Comparison of ENCODE assay signal across 9 cellular contexts in the genomic region with DNA sequence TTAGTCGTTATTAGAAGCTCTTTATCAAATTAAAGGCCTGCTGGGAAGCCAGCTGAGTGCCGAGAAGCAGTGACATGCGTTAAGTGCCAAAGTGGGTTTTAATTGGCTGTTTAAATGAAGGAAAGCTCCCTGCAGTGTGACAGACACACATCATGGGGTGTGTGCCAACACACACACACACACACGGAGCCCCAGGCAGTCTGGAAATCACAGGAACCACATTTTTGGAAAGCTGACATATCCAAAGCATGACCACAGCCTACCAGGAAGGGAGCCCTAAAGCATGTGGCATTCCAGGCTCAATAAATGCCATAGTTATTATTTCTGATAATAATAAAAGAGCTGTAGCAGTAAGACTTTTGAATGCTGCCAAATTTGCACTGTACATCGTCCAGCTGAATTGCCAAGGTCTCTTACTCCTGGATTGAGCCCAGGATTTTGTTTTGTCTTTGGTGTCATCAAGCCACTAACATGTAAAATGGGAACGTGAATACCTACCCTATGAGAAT.
DNase-seq lines count a peak whose midpoint lies in the region; ATAC-seq and TF ChIP-seq lines count a peak whose summit lies in the region.
"Had no signal": no experiment of that assay in that cellular context is flagged by ENCODE, and none has a peak within 500 bp of the region (broad histone marks: within the 10 kb centered on the region; RNA-seq: fewer than 3 reads in every experiment).

No MANE protein-coding gene starts in this region.

- H3K36me3 ChIP-seq in lung (ENCODE audit: control insufficient read depth in 2 of 2, insufficient read depth in 2 of 2, low read length in 2 of 2) (no peaks in the 10 kb centered on the region), urinary bladder (ENCODE audit: insufficient read depth) (no peaks in the 10 kb centered on the region)

- H3K36me3 Mint-ChIP-seq in MCF 10A (ENCODE audit: insufficient read depth, unreplicated experiment) = peaks cover 7% of the 10 kb centered on the region

- DNase-seq in NCI-H2196 (lab: John Stamatoyannopoulos, UW; ENCODE audit: unreplicated experiment) (peak; percentile 21), NCI-H2196 treated with DMSO at 0.1 percent for 48 hours (lab: John Stamatoyannopoulos, UW; ENCODE audit: unreplicated experiment) (no peak), MCF 10A (ENCODE audit: unreplicated experiment) (peak; percentile 76), lung (ENCODE audit: low spot score) (peak; percentile 26), amygdala (lab: John Stamatoyannopoulos, UW) (no peak)
- DNase-seq: activated naive CD4-positive, alpha-beta T cell treated with Interleukin-2 at 50 U/mL for 16 hours had no signal

- H3K4me1 Mint-ChIP-seq in MCF 10A (ENCODE audit: insufficient read depth, unreplicated experiment) = peaks cover 56% of the 10 kb centered on the region

- CTCF ChIA-PET in MCF 10A (lab: Yijun Ruan, JAX) = interaction anchor here (0.5 to 1.2 kb wide), 7 partner anchors 17 to 257 kb away, joined by 3 to 4 read pairs (median 3); no protein-coding TSS in a partner anchor

- H3K9me3 ChIP-seq in lung (ENCODE audit: control insufficient read depth in 2 of 2, insufficient read depth in 1 of 2, low read length in 1 of 2) = peaks cover 0 to 6% of the 10 kb centered on the region in 2 donors

- intact Hi-C loops in MCF 10A (cut with micrococcal nuclease) = loop anchor here (10.0 kb wide), 1 partner anchor 71 kb away; no protein-coding TSS in a partner anchor

- no peaks in the 10 kb centered on the region for H3K27me3 Mint-ChIP-seq in MCF 10A (ENCODE audit: insufficient read depth, unreplicated experiment)

- no peak for ATAC-seq in lung (ENCODE audit: insufficient read depth, low FRiP score)
- ATAC-seq in GM21529 (IDR thresholded peaks at IDR 0.05; ENCODE audit: unreplicated experiment) = no peak
- ATAC-seq in GM18498 (IDR thresholded peaks at IDR 0.05; ENCODE audit: unreplicated experiment) = no peak

- 65 to 78% methylated on average over 6 of the region's 6 CpGs for WGBS in lung, 2 donors
- WGBS in urinary bladder = 31% methylated on average over 6 of the region's 6 CpGs

- H3K4me3 ChIP-seq in lung (no peak overlapping the region), urinary bladder (ENCODE audit: low read depth, low read length) (no peak overlapping the region)

- POLR2A ChIA-PET in MCF 10A (lab: Yijun Ruan, JAX) = interaction anchor here (0.7 to 3.0 kb wide), 11 partner anchors 8 to 895 kb away, joined by 3 to 17 read pairs (median 4); a partner anchor contains a TSS

- H3K27ac Mint-ChIP-seq in MCF 10A (ENCODE audit: low read depth, unreplicated experiment) = peak overlapping the region; percentile 95

- H3K4me1 ChIP-seq in lung (ENCODE audit: control insufficient read depth in 2 of 2, insufficient read depth in 2 of 2, low read length in 2 of 2) = peaks cover 0 to 3% of the 10 kb centered on the region in 2 donors
- no peaks in the 10 kb centered on the region for H3K4me1 ChIP-seq in urinary bladder (ENCODE audit: insufficient read depth)

- H3K9me3 Mint-ChIP-seq in MCF 10A (ENCODE audit: unreplicated experiment) = no peaks in the 10 kb centered on the region

- no TSS peak for BruUV-seq in MCF 10A (replicated peaks; lab: Mats Ljungman, UMichigan)

- no peak for TF ChIP-seq CTCF in MCF 10A (IDR thresholded peaks at IDR 0.05; ENCODE audit: unreplicated experiment)
- no peak for TF ChIP-seq CTCF in lung (IDR thresholded peaks at IDR 0.05; ENCODE audit: control extremely low read depth, extremely low read depth)

- H3K27me3 ChIP-seq in lung (ENCODE audit: control insufficient read depth, insufficient read depth) = no peaks in the 10 kb centered on the region

- H3K4me3 Mint-ChIP-seq in MCF 10A (ENCODE audit: unreplicated experiment) = no peak overlapping the region

- peak overlapping the region in 1 of 2 donors; percentile 43 for H3K27ac ChIP-seq in lung (ENCODE audit: low read depth in 1 of 2, low read length in 1 of 2)
- H3K27ac ChIP-seq in urinary bladder (ENCODE audit: low read depth) = peak overlapping the region; percentile 78

Comparison
In these comparisons a context has a peak if more than half of its experiments do, and no peak if none do; other contexts are left out.
1. DNase-seq: peak in NCI-H2196 (single experiment), MCF 10A (single experiment) and lung (single experiment); none in NCI-H2196 treated with DMSO at 0.1 percent for 48 hours (single experiment) and amygdala (0 of 56).